In the genomic region with DNA sequence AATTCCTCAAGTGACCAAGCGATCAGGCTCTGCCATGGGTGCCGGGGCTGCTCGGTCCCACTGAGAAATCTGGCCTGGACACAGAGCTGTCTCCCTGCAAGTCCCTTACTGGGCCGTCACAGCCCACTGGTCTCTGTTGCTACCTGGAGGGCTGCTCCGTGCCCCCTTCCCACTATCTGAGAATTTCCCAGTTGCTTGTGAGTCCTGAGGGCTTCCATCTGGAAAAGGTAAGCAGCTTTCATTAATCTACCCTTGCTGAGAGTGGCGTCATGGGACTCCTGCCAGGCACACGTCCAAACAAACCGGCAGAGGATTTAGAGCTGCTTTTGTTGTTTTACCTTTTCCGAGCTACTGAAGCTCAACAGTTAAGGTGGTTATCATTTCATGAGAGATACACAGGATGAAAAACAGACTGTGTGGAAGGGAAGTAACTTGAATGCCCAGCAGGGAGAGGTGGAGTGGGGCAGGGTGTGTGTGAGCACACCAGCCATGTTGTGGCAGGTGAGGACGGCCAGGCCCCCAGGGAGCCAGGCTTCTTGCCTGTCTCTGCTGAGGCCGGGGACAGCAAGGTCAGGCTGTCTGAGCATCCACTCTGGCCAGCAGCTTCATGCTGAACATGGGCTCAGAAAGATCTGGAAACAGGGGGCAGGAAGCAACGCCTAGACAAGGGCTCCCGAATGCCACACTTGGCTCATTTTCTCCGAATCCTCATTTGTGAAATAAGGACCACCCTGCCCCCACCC, we compare ENCODE assay signal across 24 cellular contexts. TPM values are rescaled to one million over a fixed set of nuclear protein-coding genes. Genes with fewer than 3 reads are reported as not detected.
DNase-seq lines count a peak whose midpoint lies in the region; ATAC-seq and TF ChIP-seq lines count a peak whose summit lies in the region.
"Had no signal": no experiment of that assay in that cellular context is flagged by ENCODE, and none has a peak within 500 bp of the region (broad histone marks: within the 10 kb centered on the region; RNA-seq: fewer than 3 reads in every experiment).

No MANE protein-coding gene starts in this region.

- H3K27ac ChIP-seq in left ventricle myocardium inferior (replicated peaks) (peak overlapping the region; percentile 81), prostate gland (peak overlapping the region; percentile 12 to 52), caudate nucleus (ENCODE audit: low read depth, low read length) (no peak overlapping the region)
- H3K27ac ChIP-seq: breast epithelium, C4-2B, KMS-11, neutrophil, spleen had no signal

- H3K4me3 Mint-ChIP-seq in natural killer cell = no peak overlapping the region
- H3K4me3 Mint-ChIP-seq: activated T-cell treated with anti-CD3 and anti-CD28 coated beads, Interleukin-2, amount 50 U/mL, for 24 hours; H9; stimulated activated memory B cell treated with anti-CD40 and anti-IgM and Interleukin-4, amounts not matched to agents 10 μg/mL and 1 μg/mL and 100 μg/mL, for 72 hours; T-cell had no signal

- H3K9me3 ChIP-seq in left ventricle myocardium inferior (replicated peaks) (no peaks in the 10 kb centered on the region), prostate gland (no peaks in the 10 kb centered on the region)
- H3K9me3 ChIP-seq: breast epithelium, spleen had no signal

- intact Hi-C loops in left ventricle myocardium inferior (cut with micrococcal nuclease) = no loop called here
- intact Hi-C loops in prostate gland (cut with DNase I) = no loop called here
- intact Hi-C loops in natural killer cell (cut with micrococcal nuclease) = no loop called here

- 76% methylated on average over 14 of the region's 14 CpGs for WGBS in prostate gland

- no peak for TF ChIP-seq CTCF in left ventricle myocardium inferior (IDR thresholded peaks at IDR 0.05; ENCODE audit: borderline replicate concordance)
- TF ChIP-seq CTCF in prostate gland (IDR thresholded peaks at IDR 0.05) = no peak
- TF ChIP-seq CTCF in natural killer cell (IDR thresholded peaks at IDR 0.05) = no peak

- peaks cover 100% of the 10 kb centered on the region for H3K36me3 ChIP-seq in left ventricle myocardium inferior
- H3K36me3 ChIP-seq in prostate gland = peaks cover 18 to 60% of the 10 kb centered on the region in 2 donors

- H3K4me3 ChIP-seq in left ventricle myocardium inferior = no peak overlapping the region
- no peak overlapping the region for H3K4me3 ChIP-seq in prostate gland
- H3K4me3 ChIP-seq: breast epithelium, spleen had no signal

- TF ChIP-seq POLR2A in prostate gland (IDR thresholded peaks at IDR 0.05) = no peak

- no peaks in the 10 kb centered on the region for H3K9me3 Mint-ChIP-seq in natural killer cell
- H3K9me3 Mint-ChIP-seq: activated T-cell treated with anti-CD3 and anti-CD28 coated beads, Interleukin-2, amount 50 U/mL, for 24 hours; H9; stimulated activated memory B cell treated with anti-CD40 and anti-IgM and Interleukin-4, amounts not matched to agents 10 μg/mL and 1 μg/mL and 100 μg/mL, for 72 hours; T-cell had no signal

- H3K27ac Mint-ChIP-seq in natural killer cell = no peak overlapping the region
- H3K27ac Mint-ChIP-seq: activated T-cell treated with anti-CD3 and anti-CD28 coated beads, Interleukin-2, amount 50 U/mL, for 24 hours; stimulated activated memory B cell treated with anti-CD40 and anti-IgM and Interleukin-4, amounts not matched to agents 10 μg/mL and 1 μg/mL and 100 μg/mL, for 72 hours had no signal

- no peaks in the 10 kb centered on the region for H3K27me3 ChIP-seq in left ventricle myocardium inferior (ENCODE audit: low read depth)
- H3K27me3 ChIP-seq in prostate gland (replicated peaks; ENCODE audit: insufficient read depth) = no peaks in the 10 kb centered on the region
- H3K27me3 ChIP-seq: breast epithelium, neutrophil, spleen had no signal

- no peaks in the 10 kb centered on the region for H3K4me1 Mint-ChIP-seq in natural killer cell
- H3K4me1 Mint-ChIP-seq: H9; stimulated activated memory B cell treated with anti-CD40 and anti-IgM and Interleukin-4, amounts not matched to agents 10 μg/mL and 1 μg/mL and 100 μg/mL, for 72 hours; T-cell had no signal

- peaks cover 21% of the 10 kb centered on the region for H3K36me3 Mint-ChIP-seq in natural killer cell

- H3K4me1 ChIP-seq in left ventricle myocardium inferior (peaks cover 21% of the 10 kb centered on the region), prostate gland (replicated peaks) (no peaks in the 10 kb centered on the region)
- H3K4me1 ChIP-seq: breast epithelium, spleen had no signal

- DNase-seq in G401 (ENCODE audit: low spot score) (peak; percentile 27), NCI-H82 treated with DMSO at 0.1 percent for 48 hours (lab: John Stamatoyannopoulos, UW; ENCODE audit: unreplicated experiment) (peak; percentile 3), left ventricle myocardium inferior (no peak), prostate gland (ENCODE audit: low spot score) (no peak), caudate nucleus (lab: John Stamatoyannopoulos, UW) (no peak), natural killer cell (no peak), NCI-H187 (lab: John Stamatoyannopoulos, UW) (no peak)
- DNase-seq: activated CD4-positive, CD25-positive, alpha-beta regulatory T cell treated with anti-CD3 and anti-CD28 coated beads, Interleukin-2, amount 50 U/mL, for 72 hours; activated gamma-delta T cell treated with Interleukin-2 at 50 U/mL for 16 hours; activated T-cell treated with anti-CD3 and anti-CD28 coated beads, Interleukin-2, amount 50 U/mL, for 24 hours; dermis blood vessel endothelial cell; H9; mammary epithelial cell; NCI-H2029; NK-92 treated with Interleukin-12 subunit alpha and Interleukin-12 subunit beta, amount 100 ng/mL, for 24 hours; spleen; stimulated activated CD4-positive, alpha-beta T cell treated with anti-CD3 and anti-CD28 coated beads, Interleukin-2, amount 100 ng/mL, for 48 hours; T-cell had no signal

- in situ Hi-C loops in G401 (cut with HindIII; ENCODE audit: low sequenced_read_pairs) = no loop called here

- no peaks in the 10 kb centered on the region for H3K27me3 Mint-ChIP-seq in natural killer cell (ENCODE audit: low read depth in 2 of 2)
- H3K27me3 Mint-ChIP-seq: activated T-cell treated with anti-CD3 and anti-CD28 coated beads, Interleukin-2, amount 50 U/mL, for 24 hours; stimulated activated memory B cell treated with anti-CD40 and anti-IgM and Interleukin-4, amounts not matched to agents 10 μg/mL and 1 μg/mL and 100 μg/mL, for 72 hours; T-cell had no signal

- ATAC-seq in natural killer cell = no peak
- ATAC-seq: Panc1; stimulated activated memory B cell treated with anti-CD40 and anti-IgM and Interleukin-4, amounts not matched to agents 10 μg/mL and 1 μg/mL and 100 μg/mL, for 72 hours; T-cell had no signal

RNA-seq across cellular contexts. Expression of a gene that starts 50.6 kb away (rescaled TPM):
- 125 and 154 TPM in 2 replicates for total RNA-seq in G401 (2014; rRNA removed; shearing (Covaris generic))
- total RNA-seq in left ventricle myocardium inferior (46.9 TPM), prostate gland (100 to 1,000 TPM; 164 to 233 TPM), natural killer cell (100 to 1,000 TPM; 111 to 160 (median 125) TPM)

RNA-seq across cellular contexts. Expression of a gene that starts 50.9 kb away (rescaled TPM):
- total RNA-seq in G401 (2014; rRNA removed; shearing (Covaris generic)) = 10.7 and 13.7 TPM in 2 replicates
- 12.0 TPM for total RNA-seq in left ventricle myocardium inferior
- 10 to 100 TPM; 31.7 to 40.9 TPM for total RNA-seq in prostate gland
- total RNA-seq in natural killer cell = 10 to 100 TPM; 32.6 to 38.4 (median 32.7) TPM

Comparison
In these comparisons a context has a peak if more than half of its experiments do, and no peak if none do; other contexts are left out.
1. DNase-seq: peak in G401 (single experiment) and NCI-H82 treated with DMSO at 0.1 percent for 48 hours (single experiment); none in left ventricle myocardium inferior (single experiment), prostate gland (single experiment), caudate nucleus (0 of 61), natural killer cell (single experiment) and NCI-H187 (0 of 2).